ENCODE assay signal across 9 cellular contexts in genomic region chr1:194318790-194319280, GRCh38.
"Had no signal": no experiment of that assay in that cellular context is flagged by ENCODE, and none has a peak within 500 bp of the region (broad histone marks: within the 10 kb centered on the region; RNA-seq: fewer than 3 reads in every experiment).

No MANE protein-coding gene starts in this region.

- DNase-seq: GM23248, GOT3, H7, HFFc6, KBM-7 had no signal

- H3K9ac ChIP-seq: GM23248 had no signal

- H3K27ac ChIP-seq: GM23248, HL-60 had no signal

- ATAC-seq: HCT116, HepG2 had no signal

- FAIRE-seq: HepG2 had no signal

- H3K36me3 ChIP-seq: HAP-1 had no signal

- H2AFZ ChIP-seq: GM23248 had no signal

- H3K4me3 ChIP-seq: GM23248, HAP-1 had no signal

- H3K4me1 ChIP-seq: HAP-1 had no signal

- H3K9me3 ChIP-seq: HAP-1 had no signal
